11 cellular contexts compared by ENCODE assay signal in the genomic region with DNA sequence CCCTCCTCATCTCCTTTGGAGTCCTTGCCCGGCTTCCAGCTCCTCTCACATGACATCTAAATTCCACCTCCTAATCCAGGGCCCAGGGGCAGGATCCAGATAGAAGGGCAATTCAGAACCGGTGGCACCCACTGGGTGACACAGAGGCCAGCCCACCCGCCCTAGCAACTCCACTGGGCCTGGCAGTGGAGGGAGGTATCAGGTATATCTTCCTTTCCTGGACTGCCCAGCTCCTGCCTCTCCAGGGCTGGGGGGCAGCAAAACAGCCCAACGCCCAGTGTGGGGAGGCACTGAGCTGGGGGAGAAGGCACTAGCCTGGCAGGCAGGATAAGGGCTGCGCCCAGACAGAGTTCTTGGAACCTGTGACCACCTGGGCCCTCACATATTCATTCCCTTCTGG. TPM values are rescaled to one million over a fixed set of nuclear protein-coding genes. Genes with fewer than 3 reads are reported as not detected.
DNase-seq lines count a peak whose midpoint lies in the region; ATAC-seq and TF ChIP-seq lines count a peak whose summit lies in the region.
"Had no signal": no experiment of that assay in that cellular context is flagged by ENCODE, and none has a peak within 500 bp of the region (broad histone marks: within the 10 kb centered on the region; RNA-seq: fewer than 3 reads in every experiment).

No MANE protein-coding gene starts in this region.

- H3F3A ChIP-seq in SK-N-SH (replicated peaks; ENCODE audit: insufficient read depth): peaks cover 33% of the 10 kb centered on the region

- TF ChIP-seq POLR2A in testis (IDR thresholded peaks at IDR 0.05): no peak

- H3K4me3 ChIP-seq in SK-N-SH (ENCODE audit: low read depth in 2 of 2, low read length in 1 of 2) (0 out of 4 replicates have a peak overlapping the region, but pooled peaks of 1 of the 2 experiments have one; percentile 8), brain microvascular endothelial cell (ENCODE audit: low read depth, low read length) (no peak overlapping the region), lower lobe of right lung (no peak overlapping the region), testis (no peak overlapping the region)

- H3K4me1 ChIP-seq in SK-N-SH (ENCODE audit: control insufficient read depth in 1 of 2, insufficient read depth in 2 of 2, low read depth in 1 of 2, low read length in 1 of 2): peaks cover 45 to 62% of the 10 kb centered on the region in 2 experiments; a peak in 3 of 4 replicates
- peaks cover 52% of the 10 kb centered on the region for H3K4me1 ChIP-seq in lower lobe of right lung
- peaks cover 64% of the 10 kb centered on the region for H3K4me1 ChIP-seq in testis

- H2AFZ ChIP-seq in SK-N-SH (ENCODE audit: low read depth): no peak overlapping the region

- no peak for ATAC-seq in SK-N-SH treated with all-trans-retinoic acid at 6 μM for 48 hours
- ATAC-seq in lower lobe of right lung: no peak
- ATAC-seq in GM21529 (IDR thresholded peaks at IDR 0.05; ENCODE audit: unreplicated experiment): no peak
- no peak for ATAC-seq in HG03439 (IDR thresholded peaks at IDR 0.05; ENCODE audit: unreplicated experiment)
- ATAC-seq: Panc1 had no signal

- POLR2A ChIA-PET in SK-N-SH (lab: Yijun Ruan, JAX): interaction anchor here (0.6 to 1.2 kb wide), 2 partner anchors 8 to 201 kb away, joined by 3 read pairs; a partner anchor contains a TSS

- CTCF ChIA-PET in SK-N-SH (lab: Yijun Ruan, JAX): no interaction called here

- in situ Hi-C loops in brain microvascular endothelial cell (cut with HindIII; ENCODE audit: low pct_ligation_motif_present, low sequenced_read_pairs): no loop called here

- peak overlapping the region; percentile 71 for H3K4me2 ChIP-seq in SK-N-SH

- H3K27ac ChIP-seq in SK-N-SH (ENCODE audit: low read depth in 2 of 2, low read length in 1 of 2): peak overlapping the region; percentile 77 to 91
- peak overlapping the region; percentile 65 for H3K27ac ChIP-seq in brain microvascular endothelial cell
- peak overlapping the region; percentile 74 for H3K27ac ChIP-seq in lower lobe of right lung
- H3K27ac ChIP-seq in testis: peak overlapping the region; percentile 39 to 68
- H3K27ac ChIP-seq: 22Rv1 had no signal

- H3K9me2 ChIP-seq in SK-N-SH: no peaks in the 10 kb centered on the region

- peak overlapping the region; percentile 61 for H3K9ac ChIP-seq in SK-N-SH

- TF ChIP-seq CTCF in SK-N-SH (IDR thresholded peaks at IDR 0.05): no peak
- no peak for TF ChIP-seq CTCF in brain microvascular endothelial cell (IDR thresholded peaks at IDR 0.05; ENCODE audit: low read depth, low read length, missing control alignments)
- no peak for TF ChIP-seq CTCF in lower lobe of right lung (IDR thresholded peaks at IDR 0.05)
- TF ChIP-seq CTCF in testis (IDR thresholded peaks at IDR 0.05): no peak

- H3K79me2 ChIP-seq in SK-N-SH (ENCODE audit: insufficient read depth): no peaks in the 10 kb centered on the region

- no peak for DNase-seq in SK-N-SH
- no peak for DNase-seq in brain microvascular endothelial cell
- peak; percentile 32 for DNase-seq in lower lobe of right lung
- DNase-seq in testis: no peak
- no peak for DNase-seq in DMS53 treated with DMSO at 0.1 percent for 48 hours (lab: John Stamatoyannopoulos, UW; ENCODE audit: unreplicated experiment)
- DNase-seq: NCI-H1105 treated with DMSO at 0.1 percent for 48 hours had no signal

- no peaks in the 10 kb centered on the region for H4K20me1 ChIP-seq in SK-N-SH (ENCODE audit: insufficient read depth)

- H3K36me3 ChIP-seq in SK-N-SH (replicated peaks in 1 of 2; ENCODE audit: control insufficient read depth in 1 of 2, insufficient read depth in 2 of 2, low read length in 1 of 2) (peaks cover 0 to 3% of the 10 kb centered on the region in 2 experiments), brain microvascular endothelial cell (replicated peaks) (no peaks in the 10 kb centered on the region), lower lobe of right lung (peaks cover 10% of the 10 kb centered on the region), testis (ENCODE audit: low read depth, missing control alignments) (no peaks in the 10 kb centered on the region)

- no peak for TF ChIP-seq RAD21 in SK-N-SH (IDR thresholded peaks at IDR 0.05; ENCODE audit: low read length)

- WGBS in SK-N-SH (ENCODE audit: low lambda C conversion rate): 100% methylated on average over 4 of the region's 5 CpGs
- WGBS in testis, 2 donors: 48 to 80% methylated on average over 3 to 5 of the region's 5 CpGs

- H3K9me3 ChIP-seq in SK-N-SH: no peaks in the 10 kb centered on the region
- no peaks in the 10 kb centered on the region for H3K9me3 ChIP-seq in lower lobe of right lung
- H3K9me3 ChIP-seq in testis: no peaks in the 10 kb centered on the region

- intact Hi-C loops in lower lobe of right lung (cut with DNase I) (no loop called here), testis (cut with DNase I; ENCODE audit: low total_unique reads) (no loop called here)

- no peak for TF ChIP-seq EP300 in SK-N-SH (IDR thresholded peaks at IDR 0.05; ENCODE audit: borderline replicate concordance in 1 of 2, low read depth in 1 of 2, low read length in 1 of 2)

- H3K27me3 ChIP-seq in SK-N-SH (ENCODE audit: insufficient read depth): no peaks in the 10 kb centered on the region
- H3K27me3 ChIP-seq in brain microvascular endothelial cell (replicated peaks): no peaks in the 10 kb centered on the region
- H3K27me3 ChIP-seq in lower lobe of right lung (ENCODE audit: low read depth): no peaks in the 10 kb centered on the region
- H3K27me3 ChIP-seq in testis: no peaks in the 10 kb centered on the region

TF ChIP-seq in SK-N-SH, 30 proteins besides CTCF, POLR2A, EP300 and RAD21:
- TF ChIP-seq FOXM1 (IDR thresholded peaks at IDR 0.05; ENCODE audit: low read depth) (no peak), FOXJ3 (CRISPR knock-in tag; IDR thresholded peaks at IDR 0.05) (no peak)
TF ChIP-seq in SK-N-SH: peak in this region for 0.

TF ChIP-seq in SK-N-SH treated with all-trans-retinoic acid at 6 μM for 48 hours, 23 proteins besides CTCF, POLR2A, EP300 and RAD21 (continues in another document):
- TF ChIP-seq TCF4 (CRISPR knock-in tag; IDR thresholded peaks at IDR 0.05; ENCODE audit: borderline replicate concordance) (no peak), ZNF70 (CRISPR knock-in tag; IDR thresholded peaks at IDR 0.05) (no peak), ZNF565 (CRISPR knock-in tag; conservative IDR thresholded peaks at IDR 0.05; ENCODE audit: low read depth) (no peak), ZFP30 (CRISPR knock-in tag; IDR thresholded peaks at IDR 0.05) (no peak), PPARA (CRISPR knock-in tag; IDR thresholded peaks at IDR 0.05; ENCODE audit: borderline replicate concordance) (no peak), ARNTL (CRISPR knock-in tag; IDR thresholded peaks at IDR 0.05; ENCODE audit: borderline replicate concordance, low read depth) (no peak), ZC3H10 (CRISPR knock-in tag; IDR thresholded peaks at IDR 0.05) (no peak), ISL1 (CRISPR knock-in tag; IDR thresholded peaks at IDR 0.05) (no peak), GLIS3 (CRISPR knock-in tag; IDR thresholded peaks at IDR 0.05) (no peak), TOX (CRISPR knock-in tag; IDR thresholded peaks at IDR 0.05; ENCODE audit: borderline replicate concordance) (no peak), ESRRG (CRISPR knock-in tag; IDR thresholded peaks at IDR 0.05) (no peak), RARB (CRISPR knock-in tag; IDR thresholded peaks at IDR 0.05) (no peak)
- TF ChIP-seq, protein P1, sequence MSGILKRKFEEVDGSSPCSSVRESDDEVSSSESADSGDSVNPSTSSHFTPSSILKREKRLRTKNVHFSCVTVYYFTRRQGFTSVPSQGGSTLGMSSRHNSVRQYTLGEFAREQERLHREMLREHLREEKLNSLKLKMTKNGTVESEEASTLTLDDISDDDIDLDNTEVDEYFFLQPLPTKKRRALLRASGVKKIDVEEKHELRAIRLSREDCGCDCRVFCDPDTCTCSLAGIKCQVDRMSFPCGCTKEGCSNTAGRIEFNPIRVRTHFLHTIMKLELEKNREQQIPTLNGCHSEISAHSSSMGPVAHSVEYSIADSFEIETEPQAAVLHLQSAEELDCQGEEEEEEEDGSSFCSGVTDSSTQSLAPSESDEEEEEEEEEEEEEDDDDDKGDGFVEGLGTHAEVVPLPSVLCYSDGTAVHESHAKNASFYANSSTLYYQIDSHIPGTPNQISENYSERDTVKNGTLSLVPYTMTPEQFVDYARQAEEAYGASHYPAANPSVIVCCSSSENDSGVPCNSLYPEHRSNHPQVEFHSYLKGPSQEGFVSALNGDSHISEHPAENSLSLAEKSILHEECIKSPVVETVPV (CRISPR knock-in tag; IDR thresholded peaks at IDR 0.05): no peak
- TF ChIP-seq, protein P2, sequence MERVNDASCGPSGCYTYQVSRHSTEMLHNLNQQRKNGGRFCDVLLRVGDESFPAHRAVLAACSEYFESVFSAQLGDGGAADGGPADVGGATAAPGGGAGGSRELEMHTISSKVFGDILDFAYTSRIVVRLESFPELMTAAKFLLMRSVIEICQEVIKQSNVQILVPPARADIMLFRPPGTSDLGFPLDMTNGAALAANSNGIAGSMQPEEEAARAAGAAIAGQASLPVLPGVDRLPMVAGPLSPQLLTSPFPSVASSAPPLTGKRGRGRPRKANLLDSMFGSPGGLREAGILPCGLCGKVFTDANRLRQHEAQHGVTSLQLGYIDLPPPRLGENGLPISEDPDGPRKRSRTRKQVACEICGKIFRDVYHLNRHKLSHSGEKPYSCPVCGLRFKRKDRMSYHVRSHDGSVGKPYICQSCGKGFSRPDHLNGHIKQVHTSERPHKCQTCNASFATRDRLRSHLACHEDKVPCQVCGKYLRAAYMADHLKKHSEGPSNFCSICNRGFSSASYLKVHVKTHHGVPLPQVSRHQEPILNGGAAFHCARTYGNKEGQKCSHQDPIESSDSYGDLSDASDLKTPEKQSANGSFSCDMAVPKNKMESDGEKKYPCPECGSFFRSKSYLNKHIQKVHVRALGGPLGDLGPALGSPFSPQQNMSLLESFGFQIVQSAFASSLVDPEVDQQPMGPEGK (CRISPR knock-in tag; IDR thresholded peaks at IDR 0.05; ENCODE audit: borderline replicate concordance): no peak
- TF ChIP-seq, protein P3, sequence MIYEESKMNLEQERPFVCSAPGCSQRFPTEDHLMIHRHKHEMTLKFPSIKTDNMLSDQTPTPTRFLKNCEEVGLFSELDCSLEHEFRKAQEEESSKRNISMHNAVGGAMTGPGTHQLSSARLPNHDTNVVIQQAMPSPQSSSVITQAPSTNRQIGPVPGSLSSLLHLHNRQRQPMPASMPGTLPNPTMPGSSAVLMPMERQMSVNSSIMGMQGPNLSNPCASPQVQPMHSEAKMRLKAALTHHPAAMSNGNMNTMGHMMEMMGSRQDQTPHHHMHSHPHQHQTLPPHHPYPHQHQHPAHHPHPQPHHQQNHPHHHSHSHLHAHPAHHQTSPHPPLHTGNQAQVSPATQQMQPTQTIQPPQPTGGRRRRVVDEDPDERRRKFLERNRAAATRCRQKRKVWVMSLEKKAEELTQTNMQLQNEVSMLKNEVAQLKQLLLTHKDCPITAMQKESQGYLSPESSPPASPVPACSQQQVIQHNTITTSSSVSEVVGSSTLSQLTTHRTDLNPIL (CRISPR knock-in tag; IDR thresholded peaks at IDR 0.05; ENCODE audit: low read depth): no peak

RNA-seq across cellular contexts. Expression of a gene that starts 10.4 kb away (rescaled TPM):
- polyA plus RNA-seq in SK-N-SH (2012; rRNA removed) (67.0 and 108 TPM in 2 replicates), testis (ENCODE audit: insufficient read depth, low read depth, low replicate concordance) (69.8 TPM)
- polyA plus RNA-seq in SK-N-SH (2012; cell fraction: cytosol; rRNA removed): 70.8 and 98.8 TPM in 2 replicates
- 83.2 and 87.9 TPM in 2 replicates for polyA plus RNA-seq in SK-N-SH (2012; cell fraction: nucleus; rRNA removed)
- total RNA-seq in lower lobe of right lung (142 TPM), testis (100 to 1,000 TPM; 114 to 170 TPM)
